17 cellular contexts compared by ENCODE assay signal in genomic region chr2:198930170-198930569, GRCh38.
A peak's percentile ranks its signal among the peaks of the same experiment; 100 is the strongest.
DNase-seq lines count a peak whose midpoint lies in the region; ATAC-seq and TF ChIP-seq lines count a peak whose summit lies in the region.
"Had no signal": no experiment of that assay in that cellular context is flagged by ENCODE, and none has a peak within 500 bp of the region (broad histone marks: within the 10 kb centered on the region; RNA-seq: fewer than 3 reads in every experiment).

No MANE protein-coding gene starts in this region.

- no peak overlapping the region for H3K4me2 ChIP-seq in GM23248 (ENCODE audit: unreplicated experiment)

- H4K20me1 ChIP-seq in GM23248 (ENCODE audit: insufficient read depth): no peaks in the 10 kb centered on the region

- intact Hi-C loops in Panc1 (cut with micrococcal nuclease; ENCODE audit: unreplicated experiment): no loop called here

- POLR2A ChIA-PET in Panc1 (lab: Charles Lee): no interaction called here

- H3K27me3 ChIP-seq in GM23248 (replicated peaks; ENCODE audit: insufficient read depth): no peaks in the 10 kb centered on the region
- no peaks in the 10 kb centered on the region for H3K27me3 ChIP-seq in Panc1 (ENCODE audit: control insufficient read depth, insufficient read depth, low read length)
- H3K27me3 ChIP-seq: stomach had no signal

- ATAC-seq in Panc1 (no peak), GM18907 (IDR thresholded peaks at IDR 0.05; ENCODE audit: unreplicated experiment) (no peak), HG02763 (IDR thresholded peaks at IDR 0.05; ENCODE audit: unreplicated experiment) (no peak)
- ATAC-seq: CD8-positive, alpha-beta T cell had no signal

- DNase-seq in AG09319 (ENCODE audit: extremely low read depth, low read depth) (peak; percentile 0), GM23248 (peak; percentile 31), Panc1 (ENCODE audit: low read depth, low spot score) (no peak), globus pallidus (ENCODE audit: low spot score) (peak; percentile 2), SIG-M5 treated with dmso at 0.1 percent for 504 hours (lab: John Stamatoyannopoulos, UW; ENCODE audit: unreplicated experiment) (no peak), NCI-H69 (lab: John Stamatoyannopoulos, UW) (no peak)
- DNase-seq: activated CD4-positive, alpha-beta T cell treated with anti-CD3 and anti-CD28 coated beads, Interleukin-2, amount 50 U/mL, for 48 hours; activated gamma-delta T cell treated with Interleukin-2 at 50 U/mL for 16 hours; caudate nucleus; CD8-positive, alpha-beta T cell; erythroblast; NCI-H2081; retina; stomach had no signal

- no peaks in the 10 kb centered on the region for H3K79me2 ChIP-seq in GM23248 (ENCODE audit: insufficient read depth)

- H2AFZ ChIP-seq in GM23248: no peak overlapping the region

- in situ Hi-C loops in GM23248 (cut with MboI): no loop called here
- in situ Hi-C loops in Panc1 (cut with HindIII; ENCODE audit: low pct_unique_long_range_greater_than_20kb, low sequenced_read_pairs): no loop called here

- H3K9ac ChIP-seq in GM23248: no peak overlapping the region

- H3K9me3 ChIP-seq in GM23248 (ENCODE audit: low read depth) (no peaks in the 10 kb centered on the region), Panc1 (ENCODE audit: control insufficient read depth, insufficient read depth, low read depth, low read length) (no peaks in the 10 kb centered on the region)
- H3K9me3 ChIP-seq: HAP-1 had no signal

- no peaks in the 10 kb centered on the region for H3F3A ChIP-seq in GM23248 (ENCODE audit: insufficient read depth)

- H3K36me3 ChIP-seq in GM23248 (ENCODE audit: low read depth) (no peaks in the 10 kb centered on the region; the same call in 1 of the 2 replicates), Panc1 (ENCODE audit: control insufficient read depth, insufficient read depth, low read length) (no peaks in the 10 kb centered on the region)
- H3K36me3 ChIP-seq: HAP-1, stomach had no signal

- no peaks in the 10 kb centered on the region for H3K4me1 ChIP-seq in GM23248 (ENCODE audit: insufficient read depth)
- no peaks in the 10 kb centered on the region for H3K4me1 ChIP-seq in Panc1 (ENCODE audit: control insufficient read depth, insufficient read depth, low read length)
- H3K4me1 ChIP-seq: HAP-1, stomach had no signal

- no TSS peak for BruUV-seq in Panc1 (replicated peaks; lab: Mats Ljungman, UMichigan)

- H3K4me3 ChIP-seq in GM23248 (no peak overlapping the region), Panc1 (ENCODE audit: low read depth in 2 of 2, low read length in 2 of 2) (no peak overlapping the region)
- H3K4me3 ChIP-seq: HAP-1, stomach had no signal

- no peak overlapping the region for H3K27ac ChIP-seq in GM23248
- no peak overlapping the region for H3K27ac ChIP-seq in Panc1 (ENCODE audit: low read length)
- H3K27ac ChIP-seq: stomach had no signal

- TF ChIP-seq CTCF in AG09319 (IDR thresholded peaks at IDR 0.05; ENCODE audit: low read depth, low read length): peak; percentile 48
- peak; percentile 17; the same call in 1 of the 2 replicates for TF ChIP-seq CTCF in Panc1 (IDR thresholded peaks at IDR 0.05)

- CTCF ChIA-PET in Panc1 (lab: Charles Lee): no interaction called here

- H3K9me2 ChIP-seq in GM23248 (ENCODE audit: insufficient read depth): no peaks in the 10 kb centered on the region

Comparison
In these comparisons a context has a peak if more than half of its experiments do, and no peak if none do; other contexts are left out.
1. DNase-seq: peak in AG09319 (single experiment), GM23248 (single experiment) and globus pallidus (single experiment); none in Panc1 (single experiment), SIG-M5 treated with dmso at 0.1 percent for 504 hours (single experiment) and NCI-H69 (single experiment).